ENCODE assay signal across 10 cellular contexts in the genomic region with DNA sequence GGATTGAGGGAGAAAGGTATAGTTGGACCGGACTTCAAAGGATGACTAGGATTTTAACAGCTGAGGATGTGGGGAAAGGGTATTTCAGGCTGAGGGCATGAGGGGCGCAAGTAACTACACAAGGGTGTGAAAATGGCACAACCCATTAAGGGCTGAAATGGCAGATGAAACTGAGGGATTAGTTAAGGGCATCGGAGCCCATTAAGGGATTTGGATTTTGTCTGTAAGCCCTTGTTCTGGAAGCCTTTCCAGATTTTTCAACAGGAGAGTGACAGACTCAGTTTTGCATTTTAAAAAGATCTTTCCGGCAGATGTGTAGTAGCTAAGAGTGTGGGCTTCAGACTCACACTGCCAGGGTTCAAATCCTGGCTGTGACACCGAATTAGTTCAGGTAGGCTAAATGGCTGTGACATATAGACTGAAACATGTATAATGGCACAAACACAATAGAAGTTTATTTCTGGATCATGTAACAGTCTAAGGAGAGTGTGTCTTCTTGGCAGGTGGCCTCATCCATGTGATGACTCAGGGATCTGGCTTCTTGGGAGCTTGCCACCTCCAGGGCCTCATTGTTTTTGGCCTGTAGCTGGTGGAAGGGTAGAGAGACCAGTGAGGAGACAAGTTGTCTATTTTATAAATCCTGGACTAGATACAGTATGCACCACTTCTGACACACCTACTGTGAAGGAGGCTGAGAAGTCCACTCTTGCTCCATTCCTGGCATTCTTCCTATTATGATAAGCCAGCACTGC. TPM values are rescaled to one million over a fixed set of nuclear protein-coding genes. Genes with fewer than 3 reads are reported as not detected.
DNase-seq lines count a peak whose midpoint lies in the region; ATAC-seq and TF ChIP-seq lines count a peak whose summit lies in the region.
"Had no signal": no experiment of that assay in that cellular context is flagged by ENCODE, and none has a peak within 500 bp of the region (broad histone marks: within the 10 kb centered on the region; RNA-seq: fewer than 3 reads in every experiment).

No MANE protein-coding gene starts in this region.

- H3K4me3 ChIP-seq in fibroblast of the aortic adventitia (ENCODE audit: low read depth, low read length) (no peak overlapping the region), upper lobe of right lung (no peak overlapping the region)
- H3K4me3 ChIP-seq: cardiac muscle cell had no signal

- TF ChIP-seq CTCF in fibroblast of the aortic adventitia (IDR thresholded peaks at IDR 0.05; ENCODE audit: insufficient read depth, low read length) (no peak), upper lobe of right lung (IDR thresholded peaks at IDR 0.05) (no peak)

- no peak overlapping the region for H3K27ac ChIP-seq in upper lobe of right lung
- H3K27ac ChIP-seq: cardiac muscle cell had no signal

- ATAC-seq in upper lobe of right lung, result peak; percentile 75
- ATAC-seq in GM21737 (IDR thresholded peaks at IDR 0.05; ENCODE audit: unreplicated experiment), result no peak

- H3K27me3 ChIP-seq in upper lobe of right lung, result no peaks in the 10 kb centered on the region
- H3K27me3 ChIP-seq: cardiac muscle cell had no signal

- no peaks in the 10 kb centered on the region for H3K36me3 ChIP-seq in upper lobe of right lung
- H3K36me3 ChIP-seq: cardiac muscle cell had no signal

- intact Hi-C loops in upper lobe of right lung (cut with DNase I), result no loop called here

- no peaks in the 10 kb centered on the region for H3K4me1 ChIP-seq in upper lobe of right lung

- DNase-seq in NCI-H345 (lab: John Stamatoyannopoulos, UW) (peak; percentile 27), NCI-H345 treated with DMSO at 0.1 percent for 48 hours (lab: John Stamatoyannopoulos, UW; ENCODE audit: unreplicated experiment) (no peak), RPMI8226 (peak; percentile 76), fibroblast of the aortic adventitia (ENCODE audit: low read depth) (peak; percentile 97), upper lobe of right lung (no peak), C1 segment of cervical spinal cord (lab: John Stamatoyannopoulos, UW) (no peak), NCI-H1048 (lab: John Stamatoyannopoulos, UW) (no peak)
- DNase-seq: small intestine had no signal

- H3K9me3 ChIP-seq in upper lobe of right lung, result no peaks in the 10 kb centered on the region

RNA-seq across cellular contexts. Expression of a gene that starts 49.6 kb away (rescaled TPM):
- 1.6 and 58.9 TPM in 2 replicates for total RNA-seq in fibroblast of the aortic adventitia (ENCODE audit: low replicate concordance)
- total RNA-seq in upper lobe of right lung, result 2.5 TPM

RNA-seq across cellular contexts. Expression of a gene that starts 56.4 kb away (rescaled TPM):
- total RNA-seq in fibroblast of the aortic adventitia (ENCODE audit: low replicate concordance) (26.8 and 47.1 TPM in 2 replicates), upper lobe of right lung (49.1 TPM)

Comparison
In these comparisons a context has a peak if more than half of its experiments do, and no peak if none do; other contexts are left out.
1. DNase-seq: peak in NCI-H345 (single experiment), RPMI8226 (single experiment) and fibroblast of the aortic adventitia (single experiment); none in NCI-H345 treated with DMSO at 0.1 percent for 48 hours (single experiment), upper lobe of right lung (single experiment), C1 segment of cervical spinal cord (0 of 14) and NCI-H1048 (single experiment).